8 cellular contexts compared by ENCODE assay signal in genomic region chr5:180090769-180091546, GRCh38. TPM values are rescaled to one million over a fixed set of nuclear protein-coding genes. Genes with fewer than 3 reads are reported as not detected.
DNase-seq lines count a peak whose midpoint lies in the region; ATAC-seq and TF ChIP-seq lines count a peak whose summit lies in the region.

No MANE protein-coding gene starts in this region.

- no peaks in the 10 kb centered on the region for H3K27me3 ChIP-seq in hepatocyte

- no peak overlapping the region for H3K27ac Mint-ChIP-seq in activated naive CD8-positive, alpha-beta T cell treated with anti-CD3 and anti-CD28 coated beads for 36 hours

- H3K4me2 ChIP-seq in hepatocyte, result peak overlapping the region; percentile 77

- ATAC-seq in HG03039 (IDR thresholded peaks at IDR 0.05; ENCODE audit: unreplicated experiment), result no peak

- peaks cover 18% of the 10 kb centered on the region for H3K4me1 Mint-ChIP-seq in activated naive CD8-positive, alpha-beta T cell treated with anti-CD3 and anti-CD28 coated beads for 36 hours

- H3K4me3 Mint-ChIP-seq in activated naive CD8-positive, alpha-beta T cell treated with anti-CD3 and anti-CD28 coated beads for 36 hours, result peak overlapping the region; percentile 47

- no peaks in the 10 kb centered on the region for H3K36me3 ChIP-seq in hepatocyte (replicated peaks; ENCODE audit: insufficient read depth, low read depth)

- H2AFZ ChIP-seq in hepatocyte, result peak overlapping the region; percentile 64

- WGBS in hepatocyte (ENCODE audit: low lambda C conversion rate, missing lambda C conversion rate), result 22% methylated on average over 15 of the region's 17 CpGs

- H3K4me3 ChIP-seq in hepatocyte, result no peak overlapping the region
- H3K4me3 ChIP-seq in skin epidermis, result peak overlapping the region; percentile 22 to 50 (median 39)

- no peaks in the 10 kb centered on the region for H3K79me2 ChIP-seq in hepatocyte

- H3K27ac ChIP-seq in hepatocyte, result no peak overlapping the region
- H3K27ac ChIP-seq in skin epidermis, result peak overlapping the region in 10 of 21 experiments; percentile 24 to 79 (median 62)

- no peaks in the 10 kb centered on the region for H3K27me3 Mint-ChIP-seq in activated naive CD8-positive, alpha-beta T cell treated with anti-CD3 and anti-CD28 coated beads for 36 hours

- TF ChIP-seq CTCF in hepatocyte (IDR thresholded peaks at IDR 0.05; ENCODE audit: poor library complexity), result peak; percentile 45

- H3K36me3 Mint-ChIP-seq in activated naive CD8-positive, alpha-beta T cell treated with anti-CD3 and anti-CD28 coated beads for 36 hours, result no peaks in the 10 kb centered on the region

- no peaks in the 10 kb centered on the region for H3K9me3 ChIP-seq in hepatocyte (ENCODE audit: low read depth)

- no peaks in the 10 kb centered on the region for H3K4me1 ChIP-seq in hepatocyte (ENCODE audit: insufficient read depth)

- H4K20me1 ChIP-seq in hepatocyte (ENCODE audit: insufficient read depth, poor library complexity, severe bottlenecking), result no peaks in the 10 kb centered on the region

- peak; percentile 33 for DNase-seq in SKM-1 treated with dmso at 0.1 percent for 144 hours (lab: John Stamatoyannopoulos, UW; ENCODE audit: unreplicated experiment)
- no peak for DNase-seq in SKM-1 (lab: John Stamatoyannopoulos, UW; ENCODE audit: unreplicated experiment)
- DNase-seq in NCI-H2227 (lab: John Stamatoyannopoulos, UW; ENCODE audit: unreplicated experiment), result peak; percentile 51
- no peak for DNase-seq in activated naive CD8-positive, alpha-beta T cell treated with anti-CD3 and anti-CD28 coated beads for 36 hours
- DNase-seq in hepatocyte (ENCODE audit: low spot score), result peak; percentile 64
- DNase-seq in NCI-H146 (lab: John Stamatoyannopoulos, UW), result no peak

- no peaks in the 10 kb centered on the region for H3K9me3 Mint-ChIP-seq in activated naive CD8-positive, alpha-beta T cell treated with anti-CD3 and anti-CD28 coated beads for 36 hours

- no peaks in the 10 kb centered on the region for H3K9me2 ChIP-seq in hepatocyte (replicated peaks; ENCODE audit: insufficient read depth)

RNA-seq across cellular contexts. Expression of gene RNF130, which starts 19.4 kb away (rescaled TPM):
- 10 to 100 TPM in 1 of 2 experiments, 1 to 10 TPM in 1; 10.0 to 10.8 TPM for total RNA-seq in activated naive CD8-positive, alpha-beta T cell treated with anti-CD3 and anti-CD28 coated beads for 36 hours
- total RNA-seq in hepatocyte, result 39.6 and 42.4 TPM in 2 replicates
- 62.4 and 64.9 TPM in 2 replicates for polyA plus RNA-seq in hepatocyte

Comparison
In these comparisons a context has a peak if more than half of its experiments do, and no peak if none do; other contexts are left out.
1. DNase-seq: peak in SKM-1 treated with dmso at 0.1 percent for 144 hours (single experiment), NCI-H2227 (single experiment) and hepatocyte (single experiment); none in SKM-1 (single experiment), activated naive CD8-positive, alpha-beta T cell treated with anti-CD3 and anti-CD28 coated beads for 36 hours (single experiment) and NCI-H146 (single experiment).